ENCODE assay signal across 12 cellular contexts in genomic region chr5:143828710-143829109, GRCh38. TPM values are rescaled to one million over a fixed set of nuclear protein-coding genes. Genes with fewer than 3 reads are reported as not detected.
A peak's percentile ranks its signal among the peaks of the same experiment; 100 is the strongest.
DNase-seq lines count a peak whose midpoint lies in the region; ATAC-seq lines count a peak whose summit lies in the region.
"Had no signal": no experiment of that assay in that cellular context is flagged by ENCODE, and none has a peak within 500 bp of the region (broad histone marks: within the 10 kb centered on the region; RNA-seq: fewer than 3 reads in every experiment).

No MANE protein-coding gene starts in this region.

- no peaks in the 10 kb centered on the region for H3K9me3 Mint-ChIP-seq in activated CD4-positive, alpha-beta T cell treated with anti-CD3 and anti-CD28 coated beads, Interleukin-2, amount 10 ng/mL, durations not matched to agents 7 days and 5 days
- H3K9me3 Mint-ChIP-seq in naive thymus-derived CD8-positive, alpha-beta T cell: no peaks in the 10 kb centered on the region

- H3K27ac Mint-ChIP-seq in activated CD4-positive, alpha-beta T cell treated with anti-CD3 and anti-CD28 coated beads, Interleukin-2, amount 10 ng/mL, durations not matched to agents 7 days and 5 days: peak overlapping the region; percentile 74
- H3K27ac Mint-ChIP-seq in naive thymus-derived CD8-positive, alpha-beta T cell: peak overlapping the region in 7 of 10 donors; percentile 2 to 79 (median 30)

- no peaks in the 10 kb centered on the region for H3K27me3 Mint-ChIP-seq in activated CD4-positive, alpha-beta T cell treated with anti-CD3 and anti-CD28 coated beads, Interleukin-2, amount 10 ng/mL, durations not matched to agents 7 days and 5 days
- H3K27me3 Mint-ChIP-seq in naive thymus-derived CD8-positive, alpha-beta T cell: no peaks in the 10 kb centered on the region

- peak; percentile 37 for DNase-seq in activated CD4-positive, alpha-beta T cell treated with anti-CD3 and anti-CD28 coated beads, Interleukin-2, amount 10 ng/mL, durations not matched to agents 7 days and 5 days
- DNase-seq in activated CD4-positive, alpha-beta T cell treated with anti-CD3 and anti-CD28 coated beads, Interleukin-2, amount 50 U/mL, for 48 hours: no peak
- DNase-seq in activated T-cell treated with anti-CD3 and anti-CD28 coated beads, Interleukin-2, amount 50 U/mL, for 48 hours: peak; percentile 20 to 22
- DNase-seq in naive thymus-derived CD8-positive, alpha-beta T cell: no peak
- DNase-seq in NCI-H2107 (lab: John Stamatoyannopoulos, UW) (no peak), COLO829 (ENCODE audit: low spot score) (no peak), NCI-H2196 (lab: John Stamatoyannopoulos, UW; ENCODE audit: unreplicated experiment) (no peak)
- DNase-seq: NCI-H2029, upper lobe of left lung had no signal

- no peaks in the 10 kb centered on the region for H3K36me3 Mint-ChIP-seq in activated CD4-positive, alpha-beta T cell treated with anti-CD3 and anti-CD28 coated beads, Interleukin-2, amount 10 ng/mL, durations not matched to agents 7 days and 5 days (ENCODE audit: low read depth)
- no peaks in the 10 kb centered on the region for H3K36me3 Mint-ChIP-seq in naive thymus-derived CD8-positive, alpha-beta T cell

- peak; percentile 46 for ATAC-seq in HG02678 (IDR thresholded peaks at IDR 0.05; ENCODE audit: unreplicated experiment)
- ATAC-seq in naive thymus-derived CD8-positive, alpha-beta T cell: peak in 1 of 2 donors; percentile 47
- ATAC-seq: A549 had no signal

- POLR2A ChIA-PET in activated CD4-positive, alpha-beta T cell treated with anti-CD3 and anti-CD28 coated beads, Interleukin-2, amount 10 ng/mL, durations not matched to agents 7 days and 5 days (lab: Charles Lee): no interaction called here
- POLR2A ChIA-PET in naive thymus-derived CD8-positive, alpha-beta T cell (lab: Charles Lee): no interaction called here

- CTCF ChIA-PET in activated CD4-positive, alpha-beta T cell treated with anti-CD3 and anti-CD28 coated beads, Interleukin-2, amount 10 ng/mL, durations not matched to agents 7 days and 5 days (lab: Charles Lee): interaction anchor here (0.8 to 1.0 kb wide), 4 partner anchors 9 to 288 kb away, joined by 3 read pairs; no protein-coding TSS in a partner anchor

- H3K4me1 Mint-ChIP-seq in activated CD4-positive, alpha-beta T cell treated with anti-CD3 and anti-CD28 coated beads, Interleukin-2, amount 10 ng/mL, durations not matched to agents 7 days and 5 days: peaks cover 22% of the 10 kb centered on the region
- peaks cover 3 to 13% (median 9%) of the 10 kb centered on the region in 4 donors for H3K4me1 Mint-ChIP-seq in naive thymus-derived CD8-positive, alpha-beta T cell

- H3K4me3 Mint-ChIP-seq in activated CD4-positive, alpha-beta T cell treated with anti-CD3 and anti-CD28 coated beads, Interleukin-2, amount 10 ng/mL, durations not matched to agents 7 days and 5 days: peak overlapping the region; percentile 46
- peak overlapping the region in 7 of 10 donors; percentile 5 to 58 (median 17) for H3K4me3 Mint-ChIP-seq in naive thymus-derived CD8-positive, alpha-beta T cell

RNA-seq across cellular contexts. Expression of gene HMHB1, which starts 16.7 kb away (rescaled TPM):
- total RNA-seq in activated CD4-positive, alpha-beta T cell treated with anti-CD3 and anti-CD28 coated beads, Interleukin-2, amount 10 ng/mL, durations not matched to agents 7 days and 5 days: not detected
- not detected for total RNA-seq in naive thymus-derived CD8-positive, alpha-beta T cell
- not detected for polyA plus RNA-seq in naive thymus-derived CD8-positive, alpha-beta T cell
- total RNA-seq: cerebellum, upper lobe of left lung had no signal
- polyA plus RNA-seq: A549 had no signal

Comparison
In these comparisons a context has a peak if more than half of its experiments do, and no peak if none do; other contexts are left out.
1. DNase-seq: peak in activated CD4-positive, alpha-beta T cell treated with anti-CD3 and anti-CD28 coated beads, Interleukin-2, amount 10 ng/mL, durations not matched to agents 7 days and 5 days (single experiment) and activated T-cell treated with anti-CD3 and anti-CD28 coated beads, Interleukin-2, amount 50 U/mL, for 48 hours (2 of 2); none in activated CD4-positive, alpha-beta T cell treated with anti-CD3 and anti-CD28 coated beads, Interleukin-2, amount 50 U/mL, for 48 hours (0 of 2), naive thymus-derived CD8-positive, alpha-beta T cell (0 of 10), NCI-H2107 (single experiment), COLO829 (single experiment) and NCI-H2196 (single experiment).